Comparison of ENCODE assay signal across 9 cellular contexts in genomic region chr6:11224966-11225463, GRCh38. TPM values are rescaled to one million over a fixed set of nuclear protein-coding genes. Genes with fewer than 3 reads are reported as not detected.
DNase-seq lines count a peak whose midpoint lies in the region; ATAC-seq, FAIRE-seq and TF ChIP-seq lines count a peak whose summit lies in the region.
"Had no signal": no experiment of that assay in that cellular context is flagged by ENCODE, and none has a peak within 500 bp of the region (broad histone marks: within the 10 kb centered on the region; RNA-seq: fewer than 3 reads in every experiment).

No MANE protein-coding gene starts in this region.

- H3K4ac ChIP-seq in IMR-90 (ENCODE audit: low read depth, low read length), result peak overlapping the region; percentile 51; the same call in 1 of the 2 replicates

- RAD21 ChIA-PET in GM12878 (lab: Charles Lee; ENCODE audit: unreplicated experiment), result interaction anchor here (0.7 to 2.9 kb wide), 4 partner anchors 11 to 235 kb away, joined by 3 to 11 read pairs (median 3); no protein-coding TSS in a partner anchor

- TF ChIP-seq POLR2A in IMR-90 (IDR thresholded peaks at IDR 0.05; ENCODE audit: low read depth, low read length) (no peak; the same call in 1 of the 2 replicates), GM12878 (IDR thresholded peaks at IDR 0.05; ENCODE audit: low read depth, low read length) (no peak)

- no peak overlapping the region for H2BK15ac ChIP-seq in IMR-90 (ENCODE audit: low read depth, low read length)

- no peak overlapping the region for H2AFZ ChIP-seq in IMR-90 (replicated peaks; ENCODE audit: low read length, poor library complexity)
- no peak overlapping the region for H2AFZ ChIP-seq in GM12878 (ENCODE audit: control insufficient read depth, low read depth, low read length)

- H3K4me1 ChIP-seq in BLaER1 (peaks cover 13% of the 10 kb centered on the region), IMR-90 (ENCODE audit: control insufficient read depth, insufficient read depth, low read length) (peaks cover 13% of the 10 kb centered on the region), GM12878 (ENCODE audit: control insufficient read depth, insufficient read depth, low read length) (peaks cover 21% of the 10 kb centered on the region)

- FAIRE-seq in GM12878 (lab: Jason Lieb, UNC), result no peak

- peaks cover 9% of the 10 kb centered on the region for H3K36me3 Mint-ChIP-seq in neural crest cell (ENCODE audit: low read depth)

- TF ChIP-seq RAD21 in IMR-90 (IDR thresholded peaks at IDR 0.05; ENCODE audit: low read length) (no peak), GM12878 (IDR thresholded peaks at IDR 0.05; ENCODE audit: insufficient read depth, low read depth, low read length) (no peak)

- no peak overlapping the region for H3K56ac ChIP-seq in IMR-90 (ENCODE audit: extremely low read depth, insufficient read depth, low read length)

- no CpG with 5 or more reads among the region's 4 CpGs for WGBS in IMR-90 (ENCODE audit: extremely low coverage in 2 of 2, insufficient read length in 1 of 2), 2 experiments
- WGBS in GM12878 (ENCODE audit: insufficient coverage, insufficient replicate concordance, low lambda C conversion rate, missing lambda C conversion rate), result 3% methylated on average over 4 of the region's 4 CpGs

- no peak overlapping the region for H2BK120ac ChIP-seq in IMR-90 (ENCODE audit: low read depth, low read length)

- no peak overlapping the region for H3K23ac ChIP-seq in IMR-90 (ENCODE audit: low read depth, low read length)

- no peaks in the 10 kb centered on the region for H3K9me3 Mint-ChIP-seq in neural crest cell

- no peaks in the 10 kb centered on the region for H4K20me1 ChIP-seq in BLaER1
- peaks cover 19% of the 10 kb centered on the region; the same call in 1 of the 2 replicates for H4K20me1 ChIP-seq in IMR-90 (ENCODE audit: insufficient read depth, low read length)
- H4K20me1 ChIP-seq in GM12878 (ENCODE audit: control insufficient read depth, insufficient read depth), result no peaks in the 10 kb centered on the region

- H2AK5ac ChIP-seq in IMR-90 (ENCODE audit: low read depth, low read length), result peak overlapping the region; percentile 83; the same call in 1 of the 2 replicates

- ATAC-seq in IMR-90 (ENCODE audit: low read depth), result no peak
- ATAC-seq in GM12878, result peak; percentile 9

- H4K91ac ChIP-seq in IMR-90 (ENCODE audit: insufficient read depth, low read depth, low read length), result no peak overlapping the region

- H3K36me3 ChIP-seq in BLaER1 (no peaks in the 10 kb centered on the region), IMR-90 (ENCODE audit: control insufficient read depth, insufficient read depth, low read length) (peaks cover 3% of the 10 kb centered on the region; the same call in 1 of the 2 replicates), GM12878 (ENCODE audit: control insufficient read depth in 2 of 2, insufficient read depth in 2 of 2, low read length in 1 of 2) (peaks cover 0 to 6% of the 10 kb centered on the region in 2 experiments; a peak in 2 of 4 replicates)

- CTCF ChIA-PET in IMR-90 (lab: Yijun Ruan, JAX), result no interaction called here
- CTCF ChIA-PET in GM12878 (lab: Yijun Ruan, JAX), result interaction anchor here (0.6 to 3.4 kb wide), 3 partner anchors 8 to 271 kb away, joined by 3 to 15 read pairs (median 3); no protein-coding TSS in a partner anchor

- DNase-seq in IMR-90, result no peak
- no peak for DNase-seq in GM12878 (ENCODE audit: low read depth, low spot score)
- no peak for DNase-seq in neural crest cell (ENCODE audit: low read depth, low spot score)
- no peak for DNase-seq in D341Med (ENCODE audit: low spot score)
- DNase-seq in amygdala (lab: John Stamatoyannopoulos, UW), result no peak
- no peak for DNase-seq in NCI-H2227 (lab: John Stamatoyannopoulos, UW; ENCODE audit: unreplicated experiment)
- no peak for DNase-seq in NCI-H524 treated with DMSO at 0.1 percent for 48 hours (lab: John Stamatoyannopoulos, UW)

- dilution Hi-C loops in IMR-90 (cut with HindIII; ENCODE audit: low sequenced_read_pairs, unreplicated experiment), result no loop called here

- in situ Hi-C loops in IMR-90 (cut with MboI; ENCODE audit: low sequenced_read_pairs) (no loop called here), GM12878 (cut with MboI) (no loop called here)

- H3K9me1 ChIP-seq in IMR-90 (ENCODE audit: insufficient read depth, low read length), result peaks cover 9% of the 10 kb centered on the region

- peak overlapping the region; percentile 75 for H2BK5ac ChIP-seq in IMR-90 (ENCODE audit: low read depth, low read length, poor library complexity, severe bottlenecking)

- SMC1A ChIA-PET in GM12878 (lab: Charles Lee; ENCODE audit: uncharacterized antibody, unreplicated experiment), result interaction anchor here (0.9 to 6.0 kb wide), 6 partner anchors 10 to 157 kb away, joined by 3 to 27 read pairs (median 4); no protein-coding TSS in a partner anchor

- no peak overlapping the region for H4K8ac ChIP-seq in IMR-90 (ENCODE audit: low read depth in 2 of 2, low read length in 2 of 2)

- POLR2A ChIA-PET in IMR-90 (lab: Charles Lee; ENCODE audit: unreplicated experiment) (no interaction called here), GM12878 (lab: Charles Lee) (no interaction called here)

- H3K4me3 ChIP-seq in BLaER1 (no peak overlapping the region), IMR-90 (ENCODE audit: insufficient read depth, low read depth, low read length) (no peak overlapping the region), GM12878 (no peak overlapping the region)

- peaks cover 59% of the 10 kb centered on the region for H3K79me2 ChIP-seq in GM12878 (ENCODE audit: control insufficient read depth, insufficient read depth, low read length)

- H3K79me1 ChIP-seq in IMR-90 (ENCODE audit: low read depth in 1 of 2, low read length in 2 of 2), result peaks cover 12 to 69% of the 10 kb centered on the region in 2 experiments; a peak in 3 of 4 replicates

- H3K27me3 Mint-ChIP-seq in neural crest cell (ENCODE audit: low read depth), result no peaks in the 10 kb centered on the region

- peak overlapping the region; percentile 75; the same call in 1 of the 2 replicates for H3K14ac ChIP-seq in IMR-90 (replicated peaks; ENCODE audit: low read depth, low read length)

- H3K27ac Mint-ChIP-seq in neural crest cell (ENCODE audit: unreplicated experiment), result peak overlapping the region; percentile 40

- no peak for TF ChIP-seq EP300 in GM12878 (IDR thresholded peaks at IDR 0.05; ENCODE audit: borderline replicate concordance in 1 of 2, control insufficient read depth in 1 of 2, low read depth in 2 of 2, low read length in 2 of 2)

- H3K4me1 Mint-ChIP-seq in neural crest cell, result peaks cover 76% of the 10 kb centered on the region

- H3K27me3 ChIP-seq in BLaER1, result no peaks in the 10 kb centered on the region
- no peaks in the 10 kb centered on the region for H3K27me3 ChIP-seq in IMR-90 (ENCODE audit: control insufficient read depth, insufficient read depth, low read length)
- H3K27me3 ChIP-seq in GM12878 (replicated peaks in 1 of 2; ENCODE audit: control insufficient read depth in 2 of 2, insufficient read depth in 2 of 2, low read length in 1 of 2), result no peaks in the 10 kb centered on the region

- no peak overlapping the region for H2BK20ac ChIP-seq in IMR-90 (ENCODE audit: low read depth, low read length)

- H3K9me3 ChIP-seq in BLaER1, result 0 out of 2 replicates have a peak, but pooled peaks cover 3% of the 10 kb centered on the region
- H3K9me3 ChIP-seq in IMR-90 (ENCODE audit: control insufficient read depth, insufficient read depth, low read length), result no peaks in the 10 kb centered on the region
- H3K9me3 ChIP-seq in GM12878 (replicated peaks; ENCODE audit: control insufficient read depth, insufficient read depth, low read length), result peaks cover 15% of the 10 kb centered on the region

- BruUV-seq in IMR-90 (replicated peaks; lab: Mats Ljungman, UMichigan) (no TSS peak), GM12878 (replicated peaks; lab: Mats Ljungman, UMichigan) (no TSS peak)

- no peak overlapping the region for H3K27ac ChIP-seq in BLaER1
- H3K27ac ChIP-seq in IMR-90 (ENCODE audit: insufficient read depth, low read length), result no peak overlapping the region
- 0 out of 2 replicates have a peak overlapping the region, but pooled peaks have one; percentile 25 for H3K27ac ChIP-seq in GM12878 (ENCODE audit: control insufficient read depth, insufficient read depth)
- H3K27ac ChIP-seq: RWPE1 had no signal

- TF ChIP-seq CTCF in IMR-90 (conservative IDR thresholded peaks at IDR 0.05; ENCODE audit: low read depth, low read length) (no peak), GM12878 (IDR thresholded peaks at IDR 0.05 in 2 of 3, conservative IDR thresholded peaks at IDR 0.05 in 1 of 3; ENCODE audit: control insufficient read depth in 2 of 3, extremely low read depth in 1 of 3, insufficient read depth in 1 of 3, low read depth in 3 of 3, low read length in 3 of 3) (no peak), neural crest cell (conservative IDR thresholded peaks at IDR 0.05) (no peak)

- H3K4me2 ChIP-seq in BLaER1 (peak overlapping the region; percentile 46), IMR-90 (ENCODE audit: low read depth, low read length) (peak overlapping the region; percentile 48), GM12878 (ENCODE audit: control insufficient read depth, insufficient read depth) (peak overlapping the region; percentile 39)

- intact Hi-C loops in IMR-90 (cut with micrococcal nuclease), result no loop called here
- intact Hi-C loops in GM12878 (cut with micrococcal nuclease; ENCODE audit: unreplicated experiment), result no loop called here

- H3K4me3 Mint-ChIP-seq in neural crest cell, result peak overlapping the region; percentile 13

- H2AK9ac ChIP-seq in IMR-90 (replicated peaks; ENCODE audit: low read depth, low read length, poor library complexity), result no peak overlapping the region

- H3K18ac ChIP-seq in IMR-90 (ENCODE audit: low read depth, low read length), result peak overlapping the region; percentile 71; the same call in 1 of the 2 replicates

- H3K9ac ChIP-seq in BLaER1 (no peak overlapping the region), IMR-90 (ENCODE audit: low read depth, low read length) (no peak overlapping the region), GM12878 (ENCODE audit: control insufficient read depth, insufficient read depth, low read length) (no peak overlapping the region)

- H4K5ac ChIP-seq in IMR-90 (ENCODE audit: low read depth, low read length), result no peak overlapping the region

RNA-seq across cellular contexts. Expression of gene NEDD9, which starts 7.5 kb away (rescaled TPM):
- 16.5 and 16.7 TPM in 2 replicates for total RNA-seq in IMR-90 (2012; rRNA removed)
- polyA plus RNA-seq in IMR-90 (2012; rRNA removed), result 7.6 and 8.2 TPM in 2 replicates
- 5.4 and 7.2 TPM in 2 replicates for polyA plus RNA-seq in IMR-90 (2012; cell fraction: cytosol; rRNA removed)
- 9.9 and 17.1 TPM in 2 replicates for polyA plus RNA-seq in IMR-90 (2012; cell fraction: nucleus; rRNA removed; ENCODE audit: low replicate concordance)
- total RNA-seq in GM12878 (2013; cell fraction: nucleolus; rRNA removed), result 359 and 392 TPM in 2 replicates
- total RNA-seq in GM12878 (2014; rRNA removed), result 16.9 and 21.3 TPM in 2 replicates
- 18.4 and 20.1 TPM in 2 replicates for total RNA-seq in GM12878 (2014; rRNA removed; fragmentation: Illumina TruSeq; extraction: Trizol)
- total RNA-seq in GM12878 (2021), result 15.2 and 17.5 TPM in 2 replicates
- 21.4 TPM for polyA plus RNA-seq in GM12878 (2011; ENCODE audit: low read depth)
- 82.7 and 92.6 TPM in 2 replicates for polyA plus RNA-seq in GM12878 (2011; rRNA removed)
- 78.6 and 84.6 TPM in 2 replicates for polyA plus RNA-seq in GM12878 (2011; cell fraction: cytosol; rRNA removed)
- polyA plus RNA-seq in GM12878 (2011; cell fraction: nucleus; rRNA removed), result 78.6 and 79.5 TPM in 2 replicates
- 29.0 and 31.7 TPM in 2 replicates for polyA plus RNA-seq in GM12878 (2012)
- 14.0 and 14.2 TPM in 2 replicates for polyA plus RNA-seq in GM12878 (2014; fragmentation: Illumina TruSeq; extraction: Trizol)
- polyA plus RNA-seq in GM12878 (2014; fragmentation: Nextera tagmentation; extraction: Ambion mirVana), result 1 to 10 TPM; 4.9 to 6.3 TPM
- polyA plus RNA-seq in GM12878 (2014; rRNA removed), result 13.0 and 15.3 TPM in 2 replicates
- 10 to 100 TPM in 1 of 2 experiments, 1 to 10 TPM in 1; 9.7 to 12.1 TPM for polyA plus RNA-seq in GM12878 (2016; fragmentation: Nextera tagmentation; extraction: Ambion mirVana)
- polyA minus RNA-seq in GM12878 (2011; rRNA and poly(A)+ RNA removed), result 260 and 266 TPM in 2 replicates
- polyA minus RNA-seq in GM12878 (2011; cell fraction: cytosol; rRNA and poly(A)+ RNA removed), result 53.4 and 63.7 TPM in 2 replicates
- 204 and 326 TPM in 2 replicates for polyA minus RNA-seq in GM12878 (2011; cell fraction: nucleus; rRNA and poly(A)+ RNA removed)
- total RNA-seq in neural crest cell, result 14.1 and 15.7 TPM in 2 replicates
